8 cellular contexts compared by ENCODE assay signal in the genomic region with DNA sequence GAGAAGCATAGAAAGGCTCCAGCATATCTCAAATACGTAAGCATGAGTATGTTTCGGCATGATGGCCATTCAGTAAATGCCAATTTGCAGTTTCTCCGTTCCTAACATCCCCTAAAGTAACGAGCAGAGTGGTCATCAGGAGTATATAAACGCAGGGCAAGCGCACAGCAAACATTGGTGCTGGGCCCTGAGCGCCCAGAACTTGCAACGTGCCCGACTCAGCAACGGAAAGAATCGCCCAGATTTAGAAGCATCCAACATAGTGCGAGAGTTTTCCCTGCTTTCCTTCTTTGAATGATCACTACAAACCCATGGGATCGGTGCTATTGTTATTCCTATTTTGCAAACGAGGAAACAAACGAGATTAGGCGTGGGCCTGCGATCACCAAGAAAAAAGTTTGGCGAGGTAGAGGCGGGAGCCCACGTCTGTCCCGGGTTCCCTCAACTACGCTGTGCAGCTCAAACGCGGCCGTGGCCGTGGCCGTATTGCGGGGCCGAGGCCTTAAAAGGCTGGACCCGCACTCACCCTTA. TPM values are rescaled to one million over a fixed set of nuclear protein-coding genes. Genes with fewer than 3 reads are reported as not detected.
DNase-seq lines count a peak whose midpoint lies in the region; ATAC-seq and TF ChIP-seq lines count a peak whose summit lies in the region.

No MANE protein-coding gene starts in this region.

- no peak for TF ChIP-seq CTCF in WI38 (IDR thresholded peaks at IDR 0.05; ENCODE audit: low read depth, low read length)
- no peak for TF ChIP-seq CTCF in glutamatergic neuron (IDR thresholded peaks at IDR 0.05; ENCODE audit: partially characterized antibody, unreplicated experiment)
- TF ChIP-seq CTCF in GM10266 (IDR thresholded peaks at IDR 0.05; ENCODE audit: control insufficient read depth, insufficient read depth, low read depth, missing control alignments), result no peak

- peaks cover 29% of the 10 kb centered on the region for H3K36me3 ChIP-seq in rectal smooth muscle tissue (ENCODE audit: control insufficient read depth, insufficient read depth, low read length)

- peaks cover 32% of the 10 kb centered on the region for H3K4me1 Mint-ChIP-seq in glutamatergic neuron (ENCODE audit: low read depth, unreplicated experiment)

- peak overlapping the region; percentile 92 for H3K4me3 Mint-ChIP-seq in glutamatergic neuron (ENCODE audit: unreplicated experiment)

- peaks cover 6% of the 10 kb centered on the region for H3K36me3 Mint-ChIP-seq in glutamatergic neuron (ENCODE audit: unreplicated experiment)

- peaks cover 14% of the 10 kb centered on the region for H3K4me1 ChIP-seq in rectal smooth muscle tissue (ENCODE audit: control insufficient read depth, insufficient read depth, low read length)

- H3K4me3 ChIP-seq in WI38 (ENCODE audit: low read depth, low read length), result peak overlapping the region; percentile 73
- H3K4me3 ChIP-seq in rectal smooth muscle tissue (ENCODE audit: low read length), result peak overlapping the region; percentile 94

- no peaks in the 10 kb centered on the region for H3K27me3 ChIP-seq in rectal smooth muscle tissue (ENCODE audit: control insufficient read depth, insufficient read depth, low read length)

- peaks cover 11% of the 10 kb centered on the region for H3K27me3 Mint-ChIP-seq in glutamatergic neuron (ENCODE audit: unreplicated experiment)

- no peak for DNase-seq in glutamatergic neuron
- DNase-seq in GM10266 (ENCODE audit: extremely low spot score), result no peak
- DNase-seq in activated effector memory CD4-positive, alpha-beta T cell treated with anti-CD3 and anti-CD28 coated beads, Interleukin-2, amount 50 U/mL, for 16 hours, result no peak
- no peak for DNase-seq in central memory CD4-positive, alpha-beta T cell

- peak overlapping the region; percentile 100 for H3K27ac Mint-ChIP-seq in glutamatergic neuron (ENCODE audit: unreplicated experiment)

- ATAC-seq in HG02973 (IDR thresholded peaks at IDR 0.05; ENCODE audit: unreplicated experiment), result peak; percentile 35
- ATAC-seq in GM21825 (IDR thresholded peaks at IDR 0.05; ENCODE audit: unreplicated experiment), result no peak

- H3K27ac ChIP-seq in rectal smooth muscle tissue (ENCODE audit: low read depth, low read length), result peak overlapping the region; percentile 99

- H3K9ac ChIP-seq in rectal smooth muscle tissue (ENCODE audit: low read length), result peak overlapping the region; percentile 89

- peaks cover 8% of the 10 kb centered on the region for H3K9me3 Mint-ChIP-seq in glutamatergic neuron (ENCODE audit: unreplicated experiment)

RNA-seq across cellular contexts. Expression of gene RPS14, which starts 0.5 kb away (rescaled TPM):
- total RNA-seq in glutamatergic neuron (ENCODE audit: unreplicated experiment), result 1,465 TPM

RNA-seq across cellular contexts. Expression of gene CD74, which starts 36.3 kb away (rescaled TPM):
- 3.1 TPM for total RNA-seq in glutamatergic neuron (ENCODE audit: unreplicated experiment)

RNA-seq across cellular contexts. Expression of gene NDST1, which starts 58.9 kb away (rescaled TPM):
- 160 TPM for total RNA-seq in glutamatergic neuron (ENCODE audit: unreplicated experiment)
